Comparison of ENCODE assay signal across 8 cellular contexts in the genomic region with DNA sequence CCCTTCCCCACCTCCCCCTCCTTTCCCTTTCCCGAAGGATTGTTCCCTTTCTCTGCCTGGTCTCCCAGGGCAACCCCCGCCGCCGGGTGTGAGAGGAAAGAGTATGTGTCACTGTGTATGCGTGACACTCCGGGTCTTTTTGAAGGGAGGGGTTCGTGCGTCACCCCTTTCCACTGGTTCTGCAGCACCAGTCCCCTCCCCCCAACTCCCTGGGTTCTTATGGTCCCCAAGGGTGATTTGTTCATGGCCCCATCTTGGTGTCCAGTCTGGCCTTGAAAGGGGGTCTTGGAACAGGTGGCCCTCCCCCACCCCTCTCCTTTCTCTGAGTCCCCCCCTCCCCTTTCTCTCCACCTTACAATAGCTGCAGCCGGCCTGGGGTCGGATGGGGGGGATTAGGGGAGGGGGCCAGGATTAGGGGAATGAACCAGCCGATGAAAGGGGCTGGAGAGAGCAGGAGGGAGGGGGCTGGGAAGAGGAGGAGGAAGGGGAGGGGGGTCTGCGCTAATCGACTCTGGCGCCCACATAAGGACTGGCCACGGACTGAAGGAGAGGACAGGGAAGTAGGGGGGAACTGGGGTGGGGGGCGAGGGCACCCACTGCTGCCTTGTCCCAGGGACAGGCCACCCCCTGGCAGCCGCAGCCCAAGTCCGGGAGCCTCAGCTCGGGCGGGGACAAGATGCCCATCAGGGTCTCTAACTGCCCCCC. TPM values are rescaled to one million over a fixed set of nuclear protein-coding genes. Genes with fewer than 3 reads are reported as not detected.
DNase-seq lines count a peak whose midpoint lies in the region; ATAC-seq and TF ChIP-seq lines count a peak whose summit lies in the region.

No MANE protein-coding gene starts in this region.

- H3K9me3 ChIP-seq in DOHH2 (ENCODE audit: control insufficient read depth, insufficient read depth, low read length) (no peaks in the 10 kb centered on the region), NT2/D1 (ENCODE audit: insufficient read depth, low read length) (no peaks in the 10 kb centered on the region)

- DNase-seq in NT2/D1 (ENCODE audit: low read depth, low spot score): no peak
- peak; percentile 83 for DNase-seq in epithelial cell of esophagus (ENCODE audit: low read depth)
- DNase-seq in occipital lobe (lab: John Stamatoyannopoulos, UW): peak; percentile 26
- no peak for DNase-seq in dedifferentiated amniotic fluid mesenchymal stem cell (ENCODE audit: extremely low spot score)
- no peak for DNase-seq in NCI-H524 (lab: John Stamatoyannopoulos, UW)
- no peak for DNase-seq in left lobe of liver (ENCODE audit: low spot score)

- no peak for ATAC-seq in HG03139 (IDR thresholded peaks at IDR 0.05; ENCODE audit: unreplicated experiment)
- ATAC-seq in left lobe of liver: no peak

- H3K4me2 ChIP-seq in DOHH2 (ENCODE audit: low read length): peak overlapping the region; percentile 99

- H3K9me2 ChIP-seq in DOHH2 (replicated peaks; ENCODE audit: control insufficient read depth, low read length): no peaks in the 10 kb centered on the region

- H3K27me3 ChIP-seq in DOHH2 (ENCODE audit: control insufficient read depth, low read length) (no peaks in the 10 kb centered on the region), NT2/D1 (ENCODE audit: insufficient read depth, insufficient read length) (peaks cover 30% of the 10 kb centered on the region)

- TF ChIP-seq CTCF in DOHH2 (IDR thresholded peaks at IDR 0.05; ENCODE audit: low read depth, low read length, poor library complexity, severe bottlenecking) (no peak), epithelial cell of esophagus (IDR thresholded peaks at IDR 0.05; ENCODE audit: insufficient read depth, low read depth, low read length, missing control alignments) (no peak)

- H3K4me1 ChIP-seq in DOHH2 (ENCODE audit: control insufficient read depth, low read length): peaks cover 43% of the 10 kb centered on the region
- H3K4me1 ChIP-seq in NT2/D1 (ENCODE audit: insufficient read depth, insufficient read length): peaks cover 6% of the 10 kb centered on the region

- peaks cover 27% of the 10 kb centered on the region for H3K79me2 ChIP-seq in DOHH2 (ENCODE audit: control insufficient read depth, low read length)

- no peak overlapping the region for H3K27ac ChIP-seq in DOHH2 (ENCODE audit: low read depth, low read length)

- H3K36me3 ChIP-seq in DOHH2 (ENCODE audit: control insufficient read depth, low read length): peaks cover 29% of the 10 kb centered on the region
- H3K36me3 ChIP-seq in NT2/D1 (ENCODE audit: insufficient read depth, insufficient read length, low read length): peaks cover 40% of the 10 kb centered on the region

- H4K20me1 ChIP-seq in DOHH2 (ENCODE audit: control insufficient read depth, insufficient read depth, low read depth, low read length): no peaks in the 10 kb centered on the region; the same call in 1 of the 2 replicates

- peaks cover 31% of the 10 kb centered on the region for H3F3A ChIP-seq in DOHH2 (ENCODE audit: control insufficient read depth, insufficient read depth)

- peak overlapping the region; percentile 90 for H3K9ac ChIP-seq in NT2/D1 (ENCODE audit: insufficient read length, low read depth)

- H3K4me3 ChIP-seq in DOHH2 (ENCODE audit: low read length) (peak overlapping the region; percentile 94), NT2/D1 (ENCODE audit: insufficient read length, low read depth) (peak overlapping the region; percentile 68), epithelial cell of esophagus (ENCODE audit: low read length) (peak overlapping the region; percentile 79)

RNA-seq across cellular contexts. Expression of gene RING1, which starts 1.3 kb away (rescaled TPM):
- 20.6 TPM for total RNA-seq in occipital lobe
- total RNA-seq in left lobe of liver: 19.2 TPM

RNA-seq across cellular contexts. Expression of gene HSD17B8, which starts 2.6 kb away (rescaled TPM):
- 4.5 TPM for total RNA-seq in occipital lobe
- total RNA-seq in left lobe of liver: 40.3 TPM

RNA-seq across cellular contexts. Expression of gene SLC39A7, which starts 6.3 kb away (rescaled TPM):
- 34.8 TPM for total RNA-seq in occipital lobe
- 74.8 TPM for total RNA-seq in left lobe of liver

RNA-seq across cellular contexts. Expression of gene RXRB, which starts 6.6 kb away (rescaled TPM):
- 22.6 TPM for total RNA-seq in occipital lobe
- 23.3 TPM for total RNA-seq in left lobe of liver

RNA-seq across cellular contexts. Expression of gene COL11A2, which starts 14.7 kb away (rescaled TPM):
- total RNA-seq in occipital lobe: 0.94 TPM
- total RNA-seq in left lobe of liver: 0.55 TPM

Comparison
In these comparisons a context has a peak if more than half of its experiments do, and no peak if none do; other contexts are left out.
1. DNase-seq: peak in epithelial cell of esophagus (single experiment) and occipital lobe (single experiment); none in NT2/D1 (single experiment), dedifferentiated amniotic fluid mesenchymal stem cell (single experiment), NCI-H524 (0 of 2) and left lobe of liver (single experiment).
2. Peak in every context shown above with its lines, with median percentiles within 50 percentile points of each other: H3K4me3 ChIP-seq.